ENCODE assay signal across 1 cellular context in the genomic region with DNA sequence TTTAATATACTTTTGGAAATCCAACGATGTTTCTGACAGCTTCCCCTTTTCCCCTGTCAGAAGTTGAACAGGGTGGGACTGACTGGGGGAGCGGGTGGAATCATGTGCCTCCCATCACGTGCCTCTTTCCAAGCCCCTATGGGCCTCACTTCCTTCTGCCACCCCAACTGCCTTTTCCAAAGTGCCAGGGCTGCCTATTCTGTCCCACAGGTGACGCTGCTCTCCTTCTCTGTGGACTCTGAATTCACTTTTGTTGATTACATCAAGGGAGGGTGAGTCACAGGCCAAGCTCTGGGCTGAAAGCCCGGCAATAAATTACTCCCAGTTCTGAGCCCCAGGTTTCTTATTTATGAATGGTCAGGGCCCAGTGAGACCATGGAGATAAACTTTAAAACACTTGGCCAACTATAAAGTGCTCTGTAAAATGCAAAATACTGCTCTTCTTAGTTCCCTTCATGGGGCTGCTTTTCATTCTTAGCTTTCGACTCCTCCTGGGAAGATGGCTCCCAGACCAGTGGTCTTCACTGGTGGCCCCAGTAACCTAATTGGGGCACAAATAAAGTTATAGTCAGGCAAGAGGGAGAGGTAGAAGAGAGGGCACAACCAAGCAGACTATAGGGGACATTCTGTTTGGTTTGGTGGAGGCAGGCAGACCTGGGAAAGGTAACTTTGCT.
TF ChIP-seq lines count a peak whose summit lies in the region.

No MANE protein-coding gene starts in this region.

TF ChIP-seq in A549, 52 proteins besides CTCF, POLR2A, EP300 and RAD21 (continued from another document):
- 0 out of 2 replicates have a peak, but pooled peaks have one; percentile 33 for TF ChIP-seq KDM5A (IDR thresholded peaks at IDR 0.05)
